1 cellular context compared by ENCODE assay signal in genomic region chr14:96363751-96364336, GRCh38.
TF ChIP-seq lines count a peak whose summit lies in the region.

No MANE protein-coding gene starts in this region.

TF ChIP-seq in SK-N-SH treated with all-trans-retinoic acid at 6 μM for 48 hours, 23 proteins besides CTCF, POLR2A, EP300 and RAD21 (continued from another document):
- no peak for TF ChIP-seq CSRNP3 (CRISPR knock-in tag; IDR thresholded peaks at IDR 0.05)
- TF ChIP-seq CREB5 (CRISPR knock-in tag; IDR thresholded peaks at IDR 0.05; ENCODE audit: low read depth) = no peak
- TF ChIP-seq RARB (CRISPR knock-in tag; IDR thresholded peaks at IDR 0.05) = no peak
- no peak for TF ChIP-seq OSR1 (CRISPR knock-in tag; IDR thresholded peaks at IDR 0.05)
- no peak for TF ChIP-seq TCF4 (CRISPR knock-in tag; IDR thresholded peaks at IDR 0.05; ENCODE audit: borderline replicate concordance)
- TF ChIP-seq ISL1 (CRISPR knock-in tag; IDR thresholded peaks at IDR 0.05) = no peak
- TF ChIP-seq ZNF8 (CRISPR knock-in tag; IDR thresholded peaks at IDR 0.05) = no peak
- TF ChIP-seq CSDC2 (CRISPR knock-in tag; IDR thresholded peaks at IDR 0.05) = no peak
- no peak for TF ChIP-seq BACH2 (CRISPR knock-in tag; IDR thresholded peaks at IDR 0.05; ENCODE audit: borderline replicate concordance)
